8 cellular contexts compared by ENCODE assay signal in the genomic region with DNA sequence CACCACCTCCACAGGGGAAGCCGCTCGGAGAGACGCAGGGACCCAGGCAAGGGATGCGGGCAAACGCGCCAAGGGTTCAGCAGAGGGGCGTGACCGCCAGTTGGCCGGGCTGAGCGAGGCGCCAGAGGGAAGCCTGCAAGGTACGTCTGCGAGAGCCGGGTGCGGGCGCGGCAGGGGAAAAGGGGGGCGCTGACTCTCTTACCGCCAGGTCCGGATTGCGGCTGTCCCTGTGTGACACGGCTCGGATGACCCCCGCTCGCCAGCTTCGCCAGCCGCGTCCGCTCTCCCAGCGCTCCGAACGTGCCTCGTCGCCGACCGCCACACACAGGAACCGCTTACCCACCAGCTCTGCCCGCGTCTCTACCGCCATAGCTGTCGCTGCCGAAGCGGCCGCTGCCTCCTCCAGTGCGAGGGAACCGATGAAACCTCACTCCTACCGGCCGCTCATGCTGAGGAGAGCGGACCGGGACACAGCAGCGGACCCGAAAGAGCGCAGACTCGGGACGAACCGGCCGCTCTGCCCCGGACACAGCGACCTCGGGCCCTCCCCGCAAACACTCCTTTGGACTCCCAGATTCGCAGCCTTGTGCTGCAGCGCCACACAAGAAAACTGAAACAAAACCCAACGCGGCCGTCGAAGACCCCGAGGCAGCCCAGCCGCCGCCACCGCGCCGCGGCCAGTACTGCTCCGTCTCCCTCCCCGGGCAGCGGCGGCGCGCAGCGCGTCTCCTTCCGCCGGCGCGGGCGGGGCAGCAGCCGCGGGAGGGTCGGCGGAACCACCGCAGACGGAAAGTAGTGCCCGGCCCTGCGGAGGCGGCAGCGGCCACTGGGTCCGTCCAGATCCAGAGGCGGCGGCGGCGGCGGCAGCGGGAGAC. TPM values are rescaled to one million over a fixed set of nuclear protein-coding genes. Genes with fewer than 3 reads are reported as not detected.
DNase-seq lines count a peak whose midpoint lies in the region; ATAC-seq lines count a peak whose summit lies in the region.

A gene with protein sequence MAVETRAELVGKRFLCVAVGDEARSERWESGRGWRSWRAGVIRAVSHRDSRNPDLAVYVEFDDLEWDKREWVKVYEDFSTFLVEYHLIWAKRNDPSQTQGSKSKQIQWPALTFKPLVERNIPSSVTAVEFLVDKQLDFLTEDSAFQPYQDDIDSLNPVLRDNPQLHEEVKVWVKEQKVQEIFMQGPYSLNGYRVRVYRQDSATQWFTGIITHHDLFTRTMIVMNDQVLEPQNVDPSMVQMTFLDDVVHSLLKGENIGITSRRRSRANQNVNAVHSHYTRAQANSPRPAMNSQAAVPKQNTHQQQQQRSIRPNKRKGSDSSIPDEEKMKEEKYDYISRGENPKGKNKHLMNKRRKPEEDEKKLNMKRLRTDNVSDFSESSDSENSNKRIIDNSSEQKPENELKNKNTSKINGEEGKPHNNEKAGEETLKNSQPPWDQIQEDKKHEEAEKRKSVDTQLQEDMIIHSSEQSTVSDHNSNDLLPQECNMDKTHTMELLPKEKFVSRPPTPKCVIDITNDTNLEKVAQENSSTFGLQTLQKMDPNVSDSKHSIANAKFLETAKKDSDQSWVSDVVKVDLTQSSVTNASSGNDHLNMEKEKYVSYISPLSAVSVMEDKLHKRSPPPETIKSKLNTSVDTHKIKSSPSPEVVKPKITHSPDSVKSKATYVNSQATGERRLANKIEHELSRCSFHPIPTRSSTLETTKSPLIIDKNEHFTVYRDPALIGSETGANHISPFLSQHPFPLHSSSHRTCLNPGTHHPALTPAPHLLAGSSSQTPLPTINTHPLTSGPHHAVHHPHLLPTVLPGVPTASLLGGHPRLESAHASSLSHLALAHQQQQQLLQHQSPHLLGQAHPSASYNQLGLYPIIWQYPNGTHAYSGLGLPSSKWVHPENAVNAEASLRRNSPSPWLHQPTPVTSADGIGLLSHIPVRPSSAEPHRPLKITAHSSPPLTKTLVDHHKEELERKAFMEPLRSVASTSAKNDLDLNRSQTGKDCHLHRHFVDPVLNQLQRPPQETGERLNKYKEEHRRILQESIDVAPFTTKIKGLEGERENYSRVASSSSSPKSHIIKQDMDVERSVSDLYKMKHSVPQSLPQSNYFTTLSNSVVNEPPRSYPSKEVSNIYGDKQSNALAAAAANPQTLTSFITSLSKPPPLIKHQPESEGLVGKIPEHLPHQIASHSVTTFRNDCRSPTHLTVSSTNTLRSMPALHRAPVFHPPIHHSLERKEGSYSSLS (N-terminal part only) (minus strand): TSS at position 685 of the 875 bp plus-strand sequence. CDS start 315 bp downstream, at position 370.

- POLR2A ChIA-PET in activated CD8-positive, alpha-beta memory T cell treated with anti-CD3 and anti-CD28 coated beads for 36 hours (lab: Charles Lee), result no interaction called here

- peak within 1 kb of the TSS; percentile 93 to 94 for H3K27ac Mint-ChIP-seq in effector memory CD8-positive, alpha-beta T cell

- DNase-seq in NCI-H82 treated with DMSO at 0.1 percent for 48 hours (lab: John Stamatoyannopoulos, UW; ENCODE audit: unreplicated experiment), result peak; percentile 16
- peak; percentile 45 to 55 (median 50) for DNase-seq in effector memory CD8-positive, alpha-beta T cell
- DNase-seq in medulla oblongata (ENCODE audit: extremely low spot score), result peak; percentile 66
- peak; percentile 33 for DNase-seq in stimulated activated CD8-positive, alpha-beta memory T cell treated with anti-CD3 and anti-CD28 coated beads, Interleukin-12 subunit alpha, Interleukin-12 subunit beta, amount 100 ng/mL, for 1 hour (ENCODE audit: low read depth)

- peak; percentile 72 for ATAC-seq in GM19023 (IDR thresholded peaks at IDR 0.05; ENCODE audit: unreplicated experiment)
- peak; percentile 67 for ATAC-seq in HG03196 (IDR thresholded peaks at IDR 0.05; ENCODE audit: unreplicated experiment)
- ATAC-seq in effector memory CD8-positive, alpha-beta T cell (replicated peaks), result peak; percentile 77

- peak within 1 kb of the TSS; percentile 81 for H3K9ac ChIP-seq in BLaER1

- peaks cover 49% of the 10 kb centered on the region for H3K27me3 ChIP-seq in BLaER1

- H3K27me3 Mint-ChIP-seq in effector memory CD8-positive, alpha-beta T cell, result no peaks in the 10 kb centered on the region

- H4K20me1 ChIP-seq in BLaER1, result peaks cover 100% of the 10 kb centered on the region

- H3K27ac ChIP-seq in BLaER1, result peak within 1 kb of the TSS; percentile 62

- H3K9me3 ChIP-seq in BLaER1, result 0 out of 2 replicates have a peak, but pooled peaks cover 3% of the 10 kb centered on the region

- peaks cover 9 to 15% of the 10 kb centered on the region in 2 donors for H3K4me1 Mint-ChIP-seq in effector memory CD8-positive, alpha-beta T cell (ENCODE audit: low read depth in 2 of 2)

- CTCF ChIA-PET in activated CD8-positive, alpha-beta memory T cell treated with anti-CD3 and anti-CD28 coated beads for 36 hours (lab: Charles Lee), result interaction anchor here (1.8 kb wide), 1 partner anchor 164 kb away, joined by 6 read pairs; no protein-coding TSS in a partner anchor

- H3K4me3 ChIP-seq in BLaER1, result peak within 1 kb of the TSS; percentile 79

- H3K9me3 Mint-ChIP-seq in effector memory CD8-positive, alpha-beta T cell, result no peaks in the 10 kb centered on the region

- peak within 1 kb of the TSS; percentile 92 for H3K4me2 ChIP-seq in BLaER1

- peaks cover 15% of the 10 kb centered on the region for H3K4me1 ChIP-seq in BLaER1

- H3K36me3 ChIP-seq in BLaER1, result no peaks in the 10 kb centered on the region

- peak within 1 kb of the TSS; percentile 98 to 99 for H3K4me3 Mint-ChIP-seq in effector memory CD8-positive, alpha-beta T cell

- peaks cover 23% of the 10 kb centered on the region for H3K36me3 Mint-ChIP-seq in effector memory CD8-positive, alpha-beta T cell (ENCODE audit: insufficient read depth)

RNA-seq across cellular contexts. Expression of the gene that starts here (rescaled TPM):
- 10 to 100 TPM; 41.1 to 43.2 TPM for total RNA-seq in activated CD8-positive, alpha-beta memory T cell treated with anti-CD3 and anti-CD28 coated beads for 36 hours

Comparison
In these comparisons a context has a peak if more than half of its experiments do, and no peak if none do; other contexts are left out.
1. Peak in every context shown above with its lines: DNase-seq, ATAC-seq, H3K4me3 ChIP-seq and H3K27ac ChIP-seq.
2. DNase-seq: peak in every context shown above with its lines; median percentile 66 in medulla oblongata; 50 in effector memory CD8-positive, alpha-beta T cell; 33 in stimulated activated CD8-positive, alpha-beta memory T cell treated with anti-CD3 and anti-CD28 coated beads, Interleukin-12 subunit alpha, Interleukin-12 subunit beta, amount 100 ng/mL, for 1 hour; 16 in NCI-H82 treated with DMSO at 0.1 percent for 48 hours.